12 cellular contexts compared by ENCODE assay signal in genomic region chr11:47178737-47179654, GRCh38. TPM values are rescaled to one million over a fixed set of nuclear protein-coding genes. Genes with fewer than 3 reads are reported as not detected.
A peak's percentile ranks its signal among the peaks of the same experiment; 100 is the strongest.
DNase-seq lines count a peak whose midpoint lies in the region; ATAC-seq and TF ChIP-seq lines count a peak whose summit lies in the region.
"Had no signal": no experiment of that assay in that cellular context is flagged by ENCODE, and none has a peak within 500 bp of the region (broad histone marks: within the 10 kb centered on the region; RNA-seq: fewer than 3 reads in every experiment).

No MANE protein-coding gene starts in this region.

- H3K36me3 Mint-ChIP-seq in activated T-cell treated with anti-CD3 and anti-CD28 coated beads, Interleukin-2, amount 50 U/mL, for 24 hours (ENCODE audit: low read depth): peaks cover 26% of the 10 kb centered on the region
- H3K36me3 Mint-ChIP-seq: activated naive CD8-positive, alpha-beta T cell had no signal

- 92% methylated on average over 4 of the region's 23 CpGs for WGBS in right lobe of liver (ENCODE audit: insufficient coverage, low coverage, low lambda C conversion rate, missing lambda C conversion rate)
- 91 to 92% methylated on average over 16 to 23 of the region's 23 CpGs for WGBS in testis, 2 donors

- H3K4me1 ChIP-seq in right lobe of liver: peaks cover 0 to 35% (median 12%) of the 10 kb centered on the region in 4 donors
- peaks cover 26% of the 10 kb centered on the region for H3K4me1 ChIP-seq in testis

- no peak for ATAC-seq in right lobe of liver

- peaks cover 26% of the 10 kb centered on the region for H3K4me1 Mint-ChIP-seq in activated T-cell treated with anti-CD3 and anti-CD28 coated beads, Interleukin-2, amount 50 U/mL, for 24 hours (ENCODE audit: low read depth)

- no peaks in the 10 kb centered on the region for H3K27me3 ChIP-seq in right lobe of liver
- no peaks in the 10 kb centered on the region for H3K27me3 ChIP-seq in testis

- no peak for TF ChIP-seq CTCF in right lobe of liver (IDR thresholded peaks at IDR 0.05)
- no peak for TF ChIP-seq CTCF in testis (IDR thresholded peaks at IDR 0.05)

- H3K27ac ChIP-seq in angular gyrus (ENCODE audit: low read depth, low read length) (peak overlapping the region; percentile 100), right lobe of liver (peak overlapping the region in 2 of 3 donors; percentile 96 to 98), testis (peak overlapping the region; percentile 98 to 99)

- peaks cover 5% of the 10 kb centered on the region for H3K27me3 Mint-ChIP-seq in activated T-cell treated with anti-CD3 and anti-CD28 coated beads, Interleukin-2, amount 50 U/mL, for 24 hours

- H3K9me3 ChIP-seq in right lobe of liver: no peaks in the 10 kb centered on the region
- H3K9me3 ChIP-seq in testis: no peaks in the 10 kb centered on the region

- intact Hi-C loops in right lobe of liver (cut with DNase I) (no loop called here), testis (cut with DNase I; ENCODE audit: low total_unique reads) (no loop called here)

- no peak overlapping the region for H3K4me3 Mint-ChIP-seq in activated T-cell treated with anti-CD3 and anti-CD28 coated beads, Interleukin-2, amount 50 U/mL, for 24 hours
- H3K4me3 Mint-ChIP-seq: activated naive CD8-positive, alpha-beta T cell had no signal

- no peak overlapping the region for H3K4me3 ChIP-seq in right lobe of liver
- H3K4me3 ChIP-seq in testis: no peak overlapping the region
- H3K4me3 ChIP-seq: skin epidermis had no signal

- H3K27ac Mint-ChIP-seq in activated T-cell treated with anti-CD3 and anti-CD28 coated beads, Interleukin-2, amount 50 U/mL, for 24 hours: peak overlapping the region; percentile 100

- TF ChIP-seq POLR2A in right lobe of liver (IDR thresholded peaks at IDR 0.05) (no peak), testis (IDR thresholded peaks at IDR 0.05) (no peak)

- DNase-seq in activated T-cell treated with anti-CD3 and anti-CD28 coated beads, Interleukin-2, amount 50 U/mL, for 24 hours: no peak
- DNase-seq in activated T-cell treated with anti-CD3 and anti-CD28 coated beads, Interleukin-2, amount 50 U/mL, for 48 hours: no peak
- no peak for DNase-seq in right lobe of liver
- no peak for DNase-seq in testis
- DNase-seq in ecto neural progenitor cell (ENCODE audit: low spot score): no peak
- no peak for DNase-seq in NOMO-1 treated with dmso at 0.1 percent for 144 hours (lab: John Stamatoyannopoulos, UW; ENCODE audit: unreplicated experiment)
- DNase-seq in KG1 (lab: John Stamatoyannopoulos, UW): no peak
- DNase-seq: NCI-H774, T-helper 9 cell had no signal

- H3K9me3 Mint-ChIP-seq in activated T-cell treated with anti-CD3 and anti-CD28 coated beads, Interleukin-2, amount 50 U/mL, for 24 hours: no peaks in the 10 kb centered on the region

- H3K36me3 ChIP-seq in right lobe of liver: peaks cover 0 to 6% (median 0%) of the 10 kb centered on the region in 4 donors
- H3K36me3 ChIP-seq in testis (ENCODE audit: low read depth, missing control alignments): no peaks in the 10 kb centered on the region

RNA-seq across cellular contexts. Expression of gene ARFGAP2, which starts 2.3 kb away (rescaled TPM):
- total RNA-seq in right lobe of liver (10 to 100 TPM; 37.7 to 64.4 (median 62.1) TPM), testis (100 to 1,000 TPM; 167 to 178 TPM)
- 82.4 TPM for polyA plus RNA-seq in testis (ENCODE audit: insufficient read depth, low read depth, low replicate concordance)

RNA-seq across cellular contexts. Expression of gene PACSIN3, which starts 7.2 kb away (rescaled TPM):
- total RNA-seq in right lobe of liver (10 to 100 TPM in 5 of 6 experiments, 1 to 10 TPM in 1; 9.6 to 31.1 (median 25.0) TPM), testis (10 to 100 TPM; 10.8 to 12.0 TPM)
- 11.0 TPM for polyA plus RNA-seq in testis (ENCODE audit: insufficient read depth, low read depth, low replicate concordance)

RNA-seq across cellular contexts. Expression of gene DDB2, which starts 35.8 kb away (rescaled TPM):
- total RNA-seq in right lobe of liver (10 to 100 TPM; 13.1 to 24.2 (median 13.8) TPM), testis (10 to 100 TPM; 33.6 to 34.7 TPM)
- polyA plus RNA-seq in testis (ENCODE audit: insufficient read depth, low read depth, low replicate concordance): 20.7 TPM
